In genomic region chr7:131591674-131592328, GRCh38 we compare ENCODE assay signal across 22 cellular contexts. TPM values are rescaled to one million over a fixed set of nuclear protein-coding genes. Genes with fewer than 3 reads are reported as not detected.
DNase-seq lines count a peak whose midpoint lies in the region; ATAC-seq, FAIRE-seq and TF ChIP-seq lines count a peak whose summit lies in the region.
"Had no signal": no experiment of that assay in that cellular context is flagged by ENCODE, and none has a peak within 500 bp of the region (broad histone marks: within the 10 kb centered on the region; RNA-seq: fewer than 3 reads in every experiment).

No MANE protein-coding gene starts in this region.

- no peak overlapping the region for H2AK5ac ChIP-seq in mesendoderm (ENCODE audit: low read length)

- no peak overlapping the region for H3K4me2 ChIP-seq in HepG2 (ENCODE audit: low read depth, low read length)
- H3K4me2 ChIP-seq in mesendoderm (ENCODE audit: low read length), result no peak overlapping the region

- in situ Hi-C loops in HepG2 (cut with HindIII; ENCODE audit: extremely low pct_ligation_motif_present, low pct_unique_long_range_greater_than_20kb), result no loop called here

- H3K27ac Mint-ChIP-seq in WTC11, result no peak overlapping the region
- no peak overlapping the region for H3K27ac Mint-ChIP-seq in activated naive CD4-positive, alpha-beta T cell treated with anti-CD3 and anti-CD28 coated beads for 36 hours
- H3K27ac Mint-ChIP-seq: B cell; IgD-negative memory B cell; T-helper 1 cell treated with Interleukin-12 subunit alpha and Interleukin-12 subunit beta and Interleukin-4 antibody, amounts not matched to agents 30 μg/mL and 1 μg/mL, for 36 hours had no signal

- H2BK5ac ChIP-seq in mesendoderm (ENCODE audit: low read length), result no peak overlapping the region

- no peak overlapping the region for H3K27ac ChIP-seq in HepG2 (ENCODE audit: extremely low read length, insufficient read depth, low read length)
- H3K27ac ChIP-seq in mesendoderm (ENCODE audit: low read depth, low read length), result no peak overlapping the region

- 20% methylated on average over 10 of the region's 10 CpGs for WGBS in HepG2 (ENCODE audit: low lambda C conversion rate)
- WGBS in mesendoderm (ENCODE audit: extremely low coverage, insufficient coverage, low lambda C conversion rate), result no CpG with 5 or more reads among the region's 10 CpGs

- H4K20me1 ChIP-seq in HepG2 (ENCODE audit: insufficient read depth, low read length), result no peaks in the 10 kb centered on the region

- peaks cover 15% of the 10 kb centered on the region for H3K4me1 Mint-ChIP-seq in WTC11
- no peaks in the 10 kb centered on the region for H3K4me1 Mint-ChIP-seq in activated naive CD4-positive, alpha-beta T cell treated with anti-CD3 and anti-CD28 coated beads for 36 hours (ENCODE audit: low read depth)
- H3K4me1 Mint-ChIP-seq: B cell; CD4-positive, CD25-positive, alpha-beta regulatory T cell had no signal

- no peaks in the 10 kb centered on the region for H3K79me1 ChIP-seq in mesendoderm (ENCODE audit: low read length)

- H2BK120ac ChIP-seq in mesendoderm (ENCODE audit: low read depth, low read length), result no peak overlapping the region

- no peak overlapping the region for H4K8ac ChIP-seq in mesendoderm (ENCODE audit: low read depth, low read length)

- no peak overlapping the region for H3K4me3 Mint-ChIP-seq in WTC11
- no peak overlapping the region for H3K4me3 Mint-ChIP-seq in activated naive CD4-positive, alpha-beta T cell treated with anti-CD3 and anti-CD28 coated beads for 36 hours
- H3K4me3 Mint-ChIP-seq: B cell; CD4-positive, CD25-positive, alpha-beta regulatory T cell; IgD-negative memory B cell; T-helper 1 cell treated with Interleukin-12 subunit alpha and Interleukin-12 subunit beta and Interleukin-4 antibody, amounts not matched to agents 30 μg/mL and 1 μg/mL, for 36 hours had no signal

- H2BK15ac ChIP-seq in mesendoderm (replicated peaks; ENCODE audit: low read depth), result no peak overlapping the region

- no peak for FAIRE-seq in HepG2 (lab: Jason Lieb, UNC)
- FAIRE-seq: GM12891 had no signal

- BruUV-seq in HepG2 (replicated peaks; lab: Mats Ljungman, UMichigan), result no TSS peak

- TF ChIP-seq RAD21 in Ishikawa (IDR thresholded peaks at IDR 0.05; ENCODE audit: low read depth) (no peak), HepG2 (CRISPR knock-in tag; IDR thresholded peaks at IDR 0.05) (no peak)

- H4K5ac ChIP-seq in mesendoderm (ENCODE audit: low read length), result no peak overlapping the region

- no peak overlapping the region for H3K4me3 ChIP-seq in HepG2 (replicated peaks in 1 of 3; ENCODE audit: insufficient read depth in 1 of 3, low read depth in 2 of 3, low read length in 3 of 3)
- H3K4me3 ChIP-seq in mesendoderm (ENCODE audit: low read length), result no peak overlapping the region
- H3K4me3 ChIP-seq: HAP-1 had no signal

- TF ChIP-seq EP300 in Ishikawa (IDR thresholded peaks at IDR 0.05; ENCODE audit: borderline replicate concordance), result no peak
- no peak for TF ChIP-seq EP300 in HepG2 (IDR thresholded peaks at IDR 0.05; ENCODE audit: low read depth in 2 of 2, low read length in 2 of 2)
- TF ChIP-seq EP300 in HepG2 (CRISPR knock-in tag; IDR thresholded peaks at IDR 0.05; ENCODE audit: borderline replicate concordance), result no peak

- H3K36me3 Mint-ChIP-seq in WTC11, result no peaks in the 10 kb centered on the region
- H3K36me3 Mint-ChIP-seq in activated naive CD4-positive, alpha-beta T cell treated with anti-CD3 and anti-CD28 coated beads for 36 hours (ENCODE audit: low read depth), result no peaks in the 10 kb centered on the region
- H3K36me3 Mint-ChIP-seq: CD4-positive, CD25-positive, alpha-beta regulatory T cell; IgD-negative memory B cell had no signal

- H3K18ac ChIP-seq in mesendoderm (ENCODE audit: low read length), result no peak overlapping the region

- H3K9me3 Mint-ChIP-seq in WTC11, result no peaks in the 10 kb centered on the region
- H3K9me3 Mint-ChIP-seq in activated naive CD4-positive, alpha-beta T cell treated with anti-CD3 and anti-CD28 coated beads for 36 hours, result no peaks in the 10 kb centered on the region
- H3K9me3 Mint-ChIP-seq: CD4-positive, CD25-positive, alpha-beta regulatory T cell; IgD-negative memory B cell; T-helper 1 cell treated with Interleukin-12 subunit alpha and Interleukin-12 subunit beta and Interleukin-4 antibody, amounts not matched to agents 30 μg/mL and 1 μg/mL, for 36 hours had no signal

- CTCF ChIA-PET in GM10248 (lab: Yijun Ruan, JAX) (no interaction called here), WTC11 (lab: Charles Lee) (interaction anchor here (0.7 to 2.2 kb wide), 3 partner anchors 46 to 269 kb away, joined by 4 to 9 read pairs (median 6); no protein-coding TSS in a partner anchor), HepG2 (lab: Yijun Ruan, JAX; ENCODE audit: low intra/inter-chr PET ratio, low total read pairs) (no interaction called here)
- CTCF ChIA-PET in activated naive CD4-positive, alpha-beta T cell treated with anti-CD3 and anti-CD28 coated beads for 36 hours (lab: Charles Lee), result no interaction called here

- intact Hi-C loops in HepG2 (cut with micrococcal nuclease; ENCODE audit: unreplicated experiment), result no loop called here
- intact Hi-C loops in activated naive CD4-positive, alpha-beta T cell treated with anti-CD3 and anti-CD28 coated beads for 36 hours (cut with micrococcal nuclease), result no loop called here

- H3K36me3 ChIP-seq in HepG2 (replicated peaks in 1 of 2; ENCODE audit: control insufficient read depth in 1 of 2, insufficient read depth in 2 of 2, low read length in 2 of 2) (no peaks in the 10 kb centered on the region), mesendoderm (ENCODE audit: control insufficient read depth, insufficient read depth, low read length) (no peaks in the 10 kb centered on the region)
- H3K36me3 ChIP-seq: HAP-1 had no signal

- no peak overlapping the region for H3K9ac ChIP-seq in HepG2 (ENCODE audit: insufficient read depth, low read depth, low read length)
- no peak overlapping the region for H3K9ac ChIP-seq in mesendoderm (ENCODE audit: low read length)

- H3K23ac ChIP-seq in mesendoderm (ENCODE audit: low read length), result no peak overlapping the region

- no peak for TF ChIP-seq CTCF in GM10248 (IDR thresholded peaks at IDR 0.05; ENCODE audit: control extremely low read depth, extremely low read depth, low read depth, missing control alignments)
- no peak for TF ChIP-seq CTCF in WTC11 (IDR thresholded peaks at IDR 0.05)
- no peak for TF ChIP-seq CTCF in HepG2 (CRISPR knock-in tag; IDR thresholded peaks at IDR 0.05)

- POLR2A ChIA-PET in GM10248 (lab: Yijun Ruan, JAX) (no interaction called here), WTC11 (lab: Charles Lee) (no interaction called here), HepG2 (lab: Yijun Ruan, JAX) (no interaction called here)

- no peaks in the 10 kb centered on the region for H3K9me3 ChIP-seq in HepG2 (ENCODE audit: low read length)
- H3K9me3 ChIP-seq: HAP-1 had no signal

- ATAC-seq in WTC11 (peak; percentile 75), HepG2 (no peak)

- no peak overlapping the region for H2AFZ ChIP-seq in HepG2 (ENCODE audit: low read length)

- H3K27me3 ChIP-seq in HepG2 (ENCODE audit: control insufficient read depth in 1 of 2, insufficient read depth in 2 of 2, low read length in 2 of 2) (peaks cover 2 to 15% of the 10 kb centered on the region in 2 experiments; a peak in 2 of 5 replicates), mesendoderm (ENCODE audit: insufficient read depth, low read length, poor library complexity) (no peaks in the 10 kb centered on the region)

- no peaks in the 10 kb centered on the region for H3K79me2 ChIP-seq in HepG2 (ENCODE audit: insufficient read depth, low read length)
- H3K79me2 ChIP-seq in mesendoderm (ENCODE audit: control insufficient read depth, insufficient read depth, low read length), result no peaks in the 10 kb centered on the region

- H3K56ac ChIP-seq in mesendoderm (ENCODE audit: low read length), result no peak overlapping the region

- no peak for TF ChIP-seq POLR2A in HepG2 (IDR thresholded peaks at IDR 0.05; ENCODE audit: insufficient read depth in 1 of 2, low read depth in 2 of 2, low read length in 2 of 2)

- H3K4ac ChIP-seq in mesendoderm (ENCODE audit: low read depth, low read length), result no peak overlapping the region

- no peaks in the 10 kb centered on the region for H3K27me3 Mint-ChIP-seq in WTC11 (ENCODE audit: low read depth)
- no peaks in the 10 kb centered on the region for H3K27me3 Mint-ChIP-seq in activated naive CD4-positive, alpha-beta T cell treated with anti-CD3 and anti-CD28 coated beads for 36 hours (ENCODE audit: low read depth)

- no peaks in the 10 kb centered on the region for H3K4me1 ChIP-seq in HepG2 (ENCODE audit: insufficient read depth, low read length)
- H3K4me1 ChIP-seq in mesendoderm (ENCODE audit: control insufficient read depth, low read depth, low read length), result peaks cover 1% of the 10 kb centered on the region

- DNase-seq in GM10248 (ENCODE audit: extremely low spot score) (peak; percentile 9), WTC11 (ENCODE audit: low spot score) (no peak), HepG2 (ENCODE audit: low spot score) (no peak), mesendoderm (no peak), DMS79 treated with DMSO at 0.1 percent for 48 hours (lab: John Stamatoyannopoulos, UW) (no peak), NCI-H524 (lab: John Stamatoyannopoulos, UW) (no peak)
- DNase-seq in activated naive CD4-positive, alpha-beta T cell treated with anti-CD3 and anti-CD28 coated beads for 36 hours, result no peak
- DNase-seq: CD4-positive, CD25-positive, alpha-beta regulatory T cell; DND-41; GDM1; NCI-H1417 treated with DMSO at 0.1 percent for 48 hours; NCI-H2029; NCI-H2171; NCI-H446; NCI-H748 treated with DMSO at 0.1 percent for 48 hours; Right ventricle myocardium superior had no signal

RNA-seq across cellular contexts. Expression of gene PODXL, which starts 35.4 kb away (rescaled TPM):
- total RNA-seq in WTC11 (2021), result 483 to 623 TPM (median 614 TPM) in 3 replicates
- 0.22 and 0.24 TPM in 2 replicates for total RNA-seq in HepG2 (2016; rRNA removed; fragmentation: Illumina TruSeq; extraction: Trizol)
- total RNA-seq in HepG2 (2016; cell fraction: cytosol; rRNA removed; fragmentation: Illumina TruSeq; extraction: Trizol; ENCODE audit: low read depth), result 0.09 TPM in 1 of 2 replicates, not detected in the other
- total RNA-seq in HepG2 (2016; cell fraction: insoluble cytoplasmic fraction; rRNA removed; fragmentation: Illumina TruSeq; extraction: Trizol), result 0.17 and 0.24 TPM in 2 replicates
- 0.12 and 0.21 TPM in 2 replicates for total RNA-seq in HepG2 (2016; cell fraction: membrane; rRNA removed; fragmentation: Illumina TruSeq; extraction: Trizol)
- 0.47 and 1.1 TPM in 2 replicates for total RNA-seq in HepG2 (2016; cell fraction: nucleus; rRNA removed; fragmentation: Illumina TruSeq; extraction: Trizol)
- 0.33 and 0.54 TPM in 2 replicates for polyA plus RNA-seq in HepG2 (2011; rRNA removed)
- polyA plus RNA-seq in HepG2 (2011; cell fraction: cytosol; rRNA removed), result 0.18 and 0.35 TPM in 2 replicates
- 0.38 and 0.55 TPM in 2 replicates for polyA plus RNA-seq in HepG2 (2011; cell fraction: nucleus; rRNA removed)
- polyA plus RNA-seq in HepG2 (2012), result 0.19 and 0.63 TPM in 2 replicates
- 0.01 and 0.31 TPM in 2 replicates for polyA plus RNA-seq in HepG2 (2016; cell fraction: cytosol; fragmentation: Illumina TruSeq; extraction: Trizol; ENCODE audit: low read depth)
- polyA plus RNA-seq in HepG2 (2016; cell fraction: insoluble cytoplasmic fraction; fragmentation: Illumina TruSeq; extraction: Trizol; ENCODE audit: low read depth), result 0.21 and 0.25 TPM in 2 replicates
- 0.03 and 0.16 TPM in 2 replicates for polyA plus RNA-seq in HepG2 (2016; cell fraction: membrane; fragmentation: Illumina TruSeq; extraction: Trizol; ENCODE audit: low read depth)
- 0.69 and 1.5 TPM in 2 replicates for polyA plus RNA-seq in HepG2 (2016; cell fraction: nucleus; fragmentation: Illumina TruSeq; extraction: Trizol; ENCODE audit: insufficient read depth, low read depth)
- polyA minus RNA-seq in HepG2 (2011; rRNA and poly(A)+ RNA removed; ENCODE audit: low replicate concordance), result 0.50 and 160 TPM in 2 replicates
- 1.5 and 2.1 TPM in 2 replicates for polyA minus RNA-seq in HepG2 (2011; cell fraction: cytosol; rRNA and poly(A)+ RNA removed)
- polyA minus RNA-seq in HepG2 (2011; cell fraction: nucleus; rRNA and poly(A)+ RNA removed), result 0.75 and 1.4 TPM in 2 replicates
- polyA plus RNA-seq in mesendoderm (2013, experiment 1 of 2), result 242 TPM
- 262 TPM for polyA plus RNA-seq in mesendoderm (2013, experiment 2 of 2)
- total RNA-seq in activated naive CD4-positive, alpha-beta T cell treated with anti-CD3 and anti-CD28 coated beads for 36 hours, result 1 to 10 TPM in 1 of 2 experiments, under 1 TPM in 1; 0.98 to 1.8 TPM

Comparison
In these comparisons a context has a peak if more than half of its experiments do, and no peak if none do; other contexts are left out.
1. RNA of gene PODXL, which starts 35.4 kb away (total RNA-seq): 483 to 623 TPM in WTC11; 0.98 to 1.8 TPM in activated naive CD4-positive, alpha-beta T cell treated with anti-CD3 and anti-CD28 coated beads for 36 hours and 0.09 to 1.1 TPM in HepG2; every median in the first group is over 100 times any median in the second.